In genomic region chr2:199480966-199481365, GRCh38 we compare ENCODE assay signal across 28 cellular contexts.
"Had no signal": no experiment of that assay in that cellular context is flagged by ENCODE, and none has a peak within 500 bp of the region (broad histone marks: within the 10 kb centered on the region; RNA-seq: fewer than 3 reads in every experiment).

No MANE protein-coding gene starts in this region.

- H3K4me1 ChIP-seq: esophagus squamous epithelium, lower lobe of right lung, parathyroid adenoma, suprapubic skin, vagina had no signal

- ATAC-seq: left ventricle myocardium superior; lower lobe of right lung; mucosa of descending colon; natural killer cell treated with Interleukin-12 subunit alpha and Interleukin-12 subunit beta and Interleukin-15 and Interleukin-18, amount 100 ng/mL, for 72 hours; sciatic nerve; stimulated activated naive CD8-positive, alpha-beta T cell treated with anti-CD3 and anti-CD28 coated beads, Interleukin-15, amount 100 ng/mL, for 72 hours had no signal

- H3K4me3 ChIP-seq: coronary artery, esophagus squamous epithelium, lower lobe of right lung, mucosa of descending colon, smooth muscle cell, suprapubic skin, vagina had no signal

- H2AFZ ChIP-seq: parathyroid adenoma had no signal

- H3K27ac Mint-ChIP-seq: memory B cell; mesothelial cell of epicardium; naive B cell; natural killer cell treated with Interleukin-12 subunit alpha and Interleukin-12 subunit beta and Interleukin-15 and Interleukin-18, amount 100 ng/mL, for 72 hours; progenitor cell of endocrine pancreas; stimulated activated naive CD8-positive, alpha-beta T cell treated with anti-CD3 and anti-CD28 coated beads, Interleukin-15, amount 100 ng/mL, for 72 hours had no signal

- H3K9ac ChIP-seq: parathyroid adenoma had no signal

- H3K4me2 ChIP-seq: smooth muscle cell had no signal

- H3K27me3 Mint-ChIP-seq: memory B cell had no signal

- H3K9me3 ChIP-seq: esophagus squamous epithelium, lower lobe of right lung, mucosa of descending colon, neutrophil, suprapubic skin, vagina had no signal

- H3K79me2 ChIP-seq: parathyroid adenoma had no signal

- H3K9me3 Mint-ChIP-seq: memory B cell; mesothelial cell of epicardium; naive B cell; natural killer cell treated with Interleukin-12 subunit alpha and Interleukin-12 subunit beta and Interleukin-15 and Interleukin-18, amount 100 ng/mL, for 72 hours; neural crest cell; stimulated activated naive CD8-positive, alpha-beta T cell treated with anti-CD3 and anti-CD28 coated beads, Interleukin-15, amount 100 ng/mL, for 72 hours had no signal

- DNase-seq: dermis blood vessel endothelial cell; effector memory CD4-positive, alpha-beta T cell; erythroblast; esophagus squamous epithelium; head of caudate nucleus; left ventricle myocardium superior; lower lobe of right lung; mucosa of descending colon; naive B cell; stimulated activated CD4-positive, alpha-beta T cell treated with anti-CD3 and anti-CD28 coated beads, Interleukin-12 subunit alpha, Interleukin-12 subunit beta, amount 100 ng/mL, for 4 hours; stimulated activated CD4-positive, alpha-beta T cell treated with anti-CD3 and anti-CD28 coated beads, Interleukin-1b, Interleukin-23, amount 100 ng/mL, for 48 hours; stimulated activated CD4-positive, alpha-beta T cell treated with anti-CD3 and anti-CD28 coated beads, Interleukin-4, amount 100 ng/mL, for 1 hour; stimulated activated CD8-positive, alpha-beta memory T cell treated with anti-CD3 and anti-CD28 coated beads, Interleukin-4, amount 100 ng/mL, for 48 hours; stimulated activated naive CD4-positive, alpha-beta T cell; stimulated activated naive CD8-positive, alpha-beta T cell treated with anti-CD3 and anti-CD28 coated beads, Interleukin-15, amount 100 ng/mL, for 72 hours; trophoblast cell had no signal

- H3K4me1 Mint-ChIP-seq: memory B cell; mesothelial cell of epicardium; naive B cell; neural crest cell; stimulated activated naive CD8-positive, alpha-beta T cell treated with anti-CD3 and anti-CD28 coated beads, Interleukin-15, amount 100 ng/mL, for 72 hours had no signal

- H3K27me3 ChIP-seq: vagina had no signal

- H3K27ac ChIP-seq: coronary artery, esophagus squamous epithelium, lower lobe of right lung, neutrophil, parathyroid adenoma, suprapubic skin, vagina had no signal

- H3K4me3 Mint-ChIP-seq: memory B cell; mesothelial cell of epicardium; naive B cell; natural killer cell treated with Interleukin-12 subunit alpha and Interleukin-12 subunit beta and Interleukin-15 and Interleukin-18, amount 100 ng/mL, for 72 hours; neural crest cell; stimulated activated naive CD8-positive, alpha-beta T cell treated with anti-CD3 and anti-CD28 coated beads, Interleukin-15, amount 100 ng/mL, for 72 hours had no signal

- H3K36me3 Mint-ChIP-seq: memory B cell; mesothelial cell of epicardium; naive B cell; natural killer cell treated with Interleukin-12 subunit alpha and Interleukin-12 subunit beta and Interleukin-15 and Interleukin-18, amount 100 ng/mL, for 72 hours had no signal

- H3K36me3 ChIP-seq: esophagus squamous epithelium, lower lobe of right lung, neutrophil, suprapubic skin, vagina had no signal
